In genomic region chr1:200038987-200039848, GRCh38 we compare ENCODE assay signal across 8 cellular contexts. TPM values are rescaled to one million over a fixed set of nuclear protein-coding genes. Genes with fewer than 3 reads are reported as not detected.
DNase-seq lines count a peak whose midpoint lies in the region; ATAC-seq and TF ChIP-seq lines count a peak whose summit lies in the region.

No MANE protein-coding gene starts in this region.

- 1% methylated on average over 55 of the region's 79 CpGs for WGBS in prostate gland

- peak overlapping the region in 1 of 2 donors; percentile 25 for H3K27ac ChIP-seq in prostate gland

- no peaks in the 10 kb centered on the region for H3K9me3 ChIP-seq in prostate gland

- H3K4me3 ChIP-seq in WI38 (ENCODE audit: low read depth, low read length) (peak overlapping the region; percentile 60), prostate gland (peak overlapping the region; percentile 28 to 32)

- intact Hi-C loops in Right ventricle myocardium superior (cut with DNase I) (loop anchor here (10.0 kb wide), 1 partner anchor 106 kb away; no protein-coding TSS in a partner anchor), prostate gland (cut with DNase I) (no loop called here)

- TF ChIP-seq POLR2A in prostate gland (IDR thresholded peaks at IDR 0.05): no peak

- DNase-seq in DMS53 (lab: John Stamatoyannopoulos, UW) (peak; percentile 83), HuH-7 (ENCODE audit: low spot score) (peak; percentile 63), Right ventricle myocardium superior (peak; percentile 56), prostate gland (ENCODE audit: low spot score) (no peak), DMS79 treated with DMSO at 0.1 percent for 48 hours (lab: John Stamatoyannopoulos, UW) (no peak), superior temporal gyrus (ENCODE audit: extremely low spot score) (no peak)

- TF ChIP-seq CTCF in WI38 (IDR thresholded peaks at IDR 0.05; ENCODE audit: low read depth, low read length) (no peak), prostate gland (IDR thresholded peaks at IDR 0.05) (no peak)

- no peaks in the 10 kb centered on the region for H3K36me3 ChIP-seq in prostate gland

- H3K4me1 ChIP-seq in prostate gland (replicated peaks): peaks cover 7% of the 10 kb centered on the region

- peaks cover 51% of the 10 kb centered on the region for H3K27me3 ChIP-seq in prostate gland (replicated peaks; ENCODE audit: insufficient read depth)

- ATAC-seq in Right ventricle myocardium superior (ENCODE audit: poor library complexity) (peak; percentile 60), GM19324 (IDR thresholded peaks at IDR 0.05; ENCODE audit: low FRiP score, unreplicated experiment) (no peak)

RNA-seq across cellular contexts. Expression of gene NR5A2, which starts 11.7 kb away (rescaled TPM):
- total RNA-seq in Right ventricle myocardium superior (1.7 TPM), prostate gland (1 to 10 TPM in 1 of 2 donors, under 1 TPM in 1; 0.87 to 2.7 TPM)

Comparison
In these comparisons a context has a peak if more than half of its experiments do, and no peak if none do; other contexts are left out.
1. DNase-seq: peak in DMS53 (single experiment), HuH-7 (single experiment) and Right ventricle myocardium superior (single experiment); none in prostate gland (single experiment), DMS79 treated with DMSO at 0.1 percent for 48 hours (single experiment) and superior temporal gyrus (single experiment).